ENCODE assay signal across 8 cellular contexts in genomic region chr3:13895155-13896105, GRCh38. TPM values are rescaled to one million over a fixed set of nuclear protein-coding genes. Genes with fewer than 3 reads are reported as not detected.
DNase-seq lines count a peak whose midpoint lies in the region; ATAC-seq and TF ChIP-seq lines count a peak whose summit lies in the region.

No MANE protein-coding gene starts in this region.

- H3K27ac Mint-ChIP-seq in dendritic cell treated with granulocyte-macrophage colony-stimulating factor and Interleukin-4, amounts not matched to agents 40 ng/mL and 50 ng/mL, for 4 days, result peak overlapping the region; percentile 80

- peaks cover 0 to 6% of the 10 kb centered on the region in 2 donors for H3K9me3 ChIP-seq in left lung

- ATAC-seq in HG02973 (IDR thresholded peaks at IDR 0.05; ENCODE audit: unreplicated experiment), result peak; percentile 97
- peak; percentile 98 for ATAC-seq in left lung

- H3K27ac ChIP-seq in left lung, result peak overlapping the region in 1 of 2 donors; percentile 71

- no peaks in the 10 kb centered on the region for H3K36me3 ChIP-seq in left lung

- peaks cover 6 to 14% of the 10 kb centered on the region in 2 donors for H3K4me1 ChIP-seq in left lung

- peak overlapping the region; percentile 83 for H3K4me3 Mint-ChIP-seq in dendritic cell treated with granulocyte-macrophage colony-stimulating factor and Interleukin-4, amounts not matched to agents 40 ng/mL and 50 ng/mL, for 4 days

- H3K4me3 ChIP-seq in left lung, result peak overlapping the region; percentile 51 to 59

- peaks cover 0 to 22% of the 10 kb centered on the region in 2 donors for H3K27me3 ChIP-seq in left lung

- H3K36me3 Mint-ChIP-seq in dendritic cell treated with granulocyte-macrophage colony-stimulating factor and Interleukin-4, amounts not matched to agents 40 ng/mL and 50 ng/mL, for 4 days (ENCODE audit: low read depth), result peaks cover 4% of the 10 kb centered on the region

- intact Hi-C loops in dendritic cell treated with granulocyte-macrophage colony-stimulating factor and Interleukin-4, amounts not matched to agents 40 ng/mL and 50 ng/mL, for 4 days (cut with micrococcal nuclease), result loop anchor here (10.0 kb wide), 3 partner anchors 229 to 759 kb away; partner anchors contain the start of genes CCDC174, CHCHD4, LSM3 and TMEM43
- intact Hi-C loops in left lung (cut with DNase I), result loop anchor here in 1 of 2 donors (5.0 kb wide), 1 partner anchor 222 kb away; no protein-coding TSS in a partner anchor

- no peak for TF ChIP-seq CTCF in left lung (IDR thresholded peaks at IDR 0.05)

- H3K4me1 Mint-ChIP-seq in dendritic cell treated with granulocyte-macrophage colony-stimulating factor and Interleukin-4, amounts not matched to agents 40 ng/mL and 50 ng/mL, for 4 days (ENCODE audit: low read depth), result peaks cover 21% of the 10 kb centered on the region

- H3K27me3 Mint-ChIP-seq in dendritic cell treated with granulocyte-macrophage colony-stimulating factor and Interleukin-4, amounts not matched to agents 40 ng/mL and 50 ng/mL, for 4 days, result peaks cover 32% of the 10 kb centered on the region

- H3K9me3 Mint-ChIP-seq in dendritic cell treated with granulocyte-macrophage colony-stimulating factor and Interleukin-4, amounts not matched to agents 40 ng/mL and 50 ng/mL, for 4 days, result peaks cover 22% of the 10 kb centered on the region

- DNase-seq in NCI-H2196 (lab: John Stamatoyannopoulos, UW; ENCODE audit: unreplicated experiment), result peak; percentile 2
- DNase-seq in NCI-H2196 treated with DMSO at 0.1 percent for 48 hours (lab: John Stamatoyannopoulos, UW; ENCODE audit: unreplicated experiment), result no peak
- DNase-seq in NCI-H2171 treated with DMSO at 0.1 percent for 48 hours (lab: John Stamatoyannopoulos, UW), result peak; percentile 38
- peak; percentile 87 to 92 for DNase-seq in activated CD4-positive, alpha-beta T cell treated with anti-CD3 and anti-CD28 coated beads, Interleukin-2, amount 50 U/mL, for 24 hours (ENCODE audit: low read depth in 1 of 2, low spot score in 1 of 2)
- DNase-seq in left lung, result peak; percentile 94 to 96
- DNase-seq in stimulated activated CD4-positive, alpha-beta T cell treated with anti-CD3 and anti-CD28 coated beads, Interleukin-1b, Interleukin-23, amount 100 ng/mL, for 48 hours, result peak; percentile 96

RNA-seq across cellular contexts. Expression of gene WNT7A, which starts 15.6 kb away (rescaled TPM):
- 1 to 10 TPM; 3.2 to 5.5 TPM for total RNA-seq in left lung
